ENCODE assay signal across 18 cellular contexts in genomic region chr7:29156798-29157461, GRCh38. TPM values are rescaled to one million over a fixed set of nuclear protein-coding genes. Genes with fewer than 3 reads are reported as not detected.
DNase-seq lines count a peak whose midpoint lies in the region; ATAC-seq and TF ChIP-seq lines count a peak whose summit lies in the region.
"Had no signal": no experiment of that assay in that cellular context is flagged by ENCODE, and none has a peak within 500 bp of the region (broad histone marks: within the 10 kb centered on the region; RNA-seq: fewer than 3 reads in every experiment).

No MANE protein-coding gene starts in this region.

- H3K27me3 Mint-ChIP-seq in activated CD8-positive, alpha-beta T cell treated with anti-CD3 and anti-CD28 coated beads, Interleukin-2, amount 10 ng/mL, durations not matched to agents 7 days and 5 days (ENCODE audit: low read depth): peaks cover 15% of the 10 kb centered on the region
- H3K27me3 Mint-ChIP-seq: activated naive CD8-positive, alpha-beta T cell treated with anti-CD3 and anti-CD28 coated beads, Interleukin-2, amount 10 ng/mL, durations not matched to agents 7 days and 5 days had no signal

- no peak for TF ChIP-seq POLR2A in heart left ventricle (IDR thresholded peaks at IDR 0.05)

- 20 to 23% (median 21%) methylated on average over 5 of the region's 5 CpGs for whole genome bisulfite sequencing in heart left ventricle, 4 donors
- WGBS in thymus: 29% methylated on average over 5 of the region's 5 CpGs

- DNase-seq in heart left ventricle: no peak
- DNase-seq in right atrium auricular region (ENCODE audit: low spot score): no peak
- peak; percentile 41 to 45 for DNase-seq in NCI-H187 (lab: John Stamatoyannopoulos, UW)
- peak; percentile 21 for DNase-seq in activated CD8-positive, alpha-beta T cell treated with anti-CD3 and anti-CD28 coated beads, Interleukin-2, amount 10 ng/mL, durations not matched to agents 7 days and 5 days
- DNase-seq in GM20000 (ENCODE audit: low spot score): no peak
- no peak for DNase-seq in islet precursor cell
- DNase-seq: activated naive CD8-positive, alpha-beta T cell treated with anti-CD3 and anti-CD28 coated beads, Interleukin-2, amount 10 ng/mL, durations not matched to agents 7 days and 5 days; activated T-cell treated with anti-CD3 and anti-CD28 coated beads for 4 hours; DMS153; foreskin keratinocyte; NCI-H510A treated with DMSO at 0.1 percent for 48 hours; RPMI8226; stimulated activated CD4-positive, alpha-beta T cell treated with anti-CD3 and anti-CD28 coated beads, Interleukin-2, amount 100 ng/mL, for 48 hours; T-helper 17 cell; trophoblast cell had no signal

- ATAC-seq in heart left ventricle (peak; percentile 39 to 64 (median 62)), GM18517 (IDR thresholded peaks at IDR 0.05; ENCODE audit: unreplicated experiment) (no peak)
- no peak for ATAC-seq in activated CD8-positive, alpha-beta T cell treated with anti-CD3 and anti-CD28 coated beads, Interleukin-2, amount 10 ng/mL, durations not matched to agents 7 days and 5 days
- ATAC-seq: activated CD4-positive, CD25-positive, alpha-beta regulatory T cell treated with anti-CD3 and anti-CD28 coated beads, Interleukin-2, amount 50 U/mL, for 24 hours; foreskin keratinocyte; T-helper 17 cell had no signal

- H3K4me1 Mint-ChIP-seq in activated CD8-positive, alpha-beta T cell treated with anti-CD3 and anti-CD28 coated beads, Interleukin-2, amount 10 ng/mL, durations not matched to agents 7 days and 5 days (ENCODE audit: low read depth): peaks cover 11% of the 10 kb centered on the region
- H3K4me1 Mint-ChIP-seq: T-helper 17 cell had no signal

- peak overlapping the region; percentile 50 for H3K27ac Mint-ChIP-seq in activated CD8-positive, alpha-beta T cell treated with anti-CD3 and anti-CD28 coated beads, Interleukin-2, amount 10 ng/mL, durations not matched to agents 7 days and 5 days
- H3K27ac Mint-ChIP-seq: activated naive CD8-positive, alpha-beta T cell treated with anti-CD3 and anti-CD28 coated beads, Interleukin-2, amount 10 ng/mL, durations not matched to agents 7 days and 5 days; T-helper 17 cell had no signal

- CTCF ChIA-PET in activated CD8-positive, alpha-beta T cell treated with anti-CD3 and anti-CD28 coated beads, Interleukin-2, amount 10 ng/mL, durations not matched to agents 7 days and 5 days (lab: Charles Lee): interaction anchor here (1.0 to 3.8 kb wide), 10 partner anchors 16 to 251 kb away, joined by 3 to 23 read pairs (median 4); no protein-coding TSS in a partner anchor

- H3K9me3 Mint-ChIP-seq in activated CD8-positive, alpha-beta T cell treated with anti-CD3 and anti-CD28 coated beads, Interleukin-2, amount 10 ng/mL, durations not matched to agents 7 days and 5 days (ENCODE audit: insufficient read depth): no peaks in the 10 kb centered on the region

- H3K36me3 Mint-ChIP-seq in activated CD8-positive, alpha-beta T cell treated with anti-CD3 and anti-CD28 coated beads, Interleukin-2, amount 10 ng/mL, durations not matched to agents 7 days and 5 days (ENCODE audit: low read depth): no peaks in the 10 kb centered on the region
- H3K36me3 Mint-ChIP-seq: activated naive CD8-positive, alpha-beta T cell treated with anti-CD3 and anti-CD28 coated beads, Interleukin-2, amount 10 ng/mL, durations not matched to agents 7 days and 5 days had no signal

- H3K27me3 ChIP-seq in heart left ventricle (no peaks in the 10 kb centered on the region), right atrium auricular region (no peaks in the 10 kb centered on the region), thymus (ENCODE audit: control insufficient read depth, insufficient read depth) (no peaks in the 10 kb centered on the region)

- intact Hi-C loops in heart left ventricle (cut with DNase I): no loop called here

- no peaks in the 10 kb centered on the region for H3K9me3 ChIP-seq in heart left ventricle
- no peaks in the 10 kb centered on the region for H3K9me3 ChIP-seq in right atrium auricular region
- H3K9me3 ChIP-seq in thymus (ENCODE audit: control insufficient read depth): no peaks in the 10 kb centered on the region

- H3K4me1 ChIP-seq in heart left ventricle: peaks cover 0 to 20% (median 8%) of the 10 kb centered on the region in 12 donors
- H3K4me1 ChIP-seq in right atrium auricular region: no peaks in the 10 kb centered on the region
- peaks cover 34% of the 10 kb centered on the region for H3K4me1 ChIP-seq in thymus (ENCODE audit: control insufficient read depth, insufficient read depth, low read length)
- H3K4me1 ChIP-seq: foreskin keratinocyte had no signal

- no peak overlapping the region for H3K4me3 ChIP-seq in heart left ventricle
- H3K4me3 ChIP-seq in right atrium auricular region: no peak overlapping the region
- H3K4me3 ChIP-seq in thymus (ENCODE audit: low read length): no peak overlapping the region

- H3K36me3 ChIP-seq in heart left ventricle: peaks cover 0 to 6% (median 0%) of the 10 kb centered on the region in 9 donors
- H3K36me3 ChIP-seq in right atrium auricular region: no peaks in the 10 kb centered on the region
- no peaks in the 10 kb centered on the region for H3K36me3 ChIP-seq in thymus (ENCODE audit: control insufficient read depth, insufficient read depth)

- TF ChIP-seq CTCF in heart left ventricle (IDR thresholded peaks at IDR 0.05) (no peak), right atrium auricular region (IDR thresholded peaks at IDR 0.05) (no peak), GM20000 (IDR thresholded peaks at IDR 0.05; ENCODE audit: extremely low read depth, missing control alignments) (no peak)

- POLR2A ChIA-PET in activated CD8-positive, alpha-beta T cell treated with anti-CD3 and anti-CD28 coated beads, Interleukin-2, amount 10 ng/mL, durations not matched to agents 7 days and 5 days (lab: Charles Lee): no interaction called here

- no peak overlapping the region for H3K4me3 Mint-ChIP-seq in activated CD8-positive, alpha-beta T cell treated with anti-CD3 and anti-CD28 coated beads, Interleukin-2, amount 10 ng/mL, durations not matched to agents 7 days and 5 days
- H3K4me3 Mint-ChIP-seq: activated naive CD8-positive, alpha-beta T cell treated with anti-CD3 and anti-CD28 coated beads, Interleukin-2, amount 10 ng/mL, durations not matched to agents 7 days and 5 days; T-helper 17 cell had no signal

- H3K27ac ChIP-seq in heart left ventricle: peak overlapping the region in 10 of 12 donors; percentile 8 to 69 (median 49)
- H3K27ac ChIP-seq in right atrium auricular region: no peak overlapping the region
- peak overlapping the region; percentile 79 for H3K27ac ChIP-seq in thymus (ENCODE audit: low read depth)
- H3K27ac ChIP-seq: foreskin keratinocyte had no signal

RNA-seq across cellular contexts. Expression of gene CPVL, which starts 10.6 kb away (rescaled TPM):
- total RNA-seq in heart left ventricle: 100 to 1,000 TPM in 7 of 9 donors, 10 to 100 TPM in 2; 68.8 to 247 (median 138) TPM
- polyA plus RNA-seq in heart left ventricle: 100 to 1,000 TPM; 118 to 134 TPM
- 10 to 100 TPM in 1 of 2 donors, 1 to 10 TPM in 1; 2.7 to 11.8 TPM for total RNA-seq in right atrium auricular region
- total RNA-seq in activated CD8-positive, alpha-beta T cell treated with anti-CD3 and anti-CD28 coated beads, Interleukin-2, amount 10 ng/mL, durations not matched to agents 7 days and 5 days: not detected
- 112 TPM for polyA plus RNA-seq in thymus

RNA-seq across cellular contexts. Expression of gene CHN2, which starts 37.6 kb away (rescaled TPM):
- total RNA-seq in heart left ventricle (10 to 100 TPM; 11.2 to 54.4 (median 33.6) TPM), right atrium auricular region (1 to 10 TPM; 2.7 to 6.6 TPM)
- polyA plus RNA-seq in heart left ventricle (10 to 100 TPM; 13.0 to 47.1 TPM), thymus (6.5 TPM)
- total RNA-seq in activated CD8-positive, alpha-beta T cell treated with anti-CD3 and anti-CD28 coated beads, Interleukin-2, amount 10 ng/mL, durations not matched to agents 7 days and 5 days: 1 to 10 TPM; 8.7 to 9.2 TPM

Comparison
In these comparisons a context has a peak if more than half of its experiments do, and no peak if none do; other contexts are left out.
1. H3K27ac ChIP-seq: peak in heart left ventricle (10 of 12) and thymus (single experiment); none in right atrium auricular region (0 of 2).
2. RNA of gene CPVL, which starts 10.6 kb away (total RNA-seq): 68.8 to 247 TPM in heart left ventricle; 2.7 to 11.8 TPM in right atrium auricular region and not detected in activated CD8-positive, alpha-beta T cell treated with anti-CD3 and anti-CD28 coated beads, Interleukin-2, amount 10 ng/mL, durations not matched to agents 7 days and 5 days; every median in the first group is over 4 times any median in the second.
3. ATAC-seq: peak in heart left ventricle (4 of 4); none in activated CD8-positive, alpha-beta T cell treated with anti-CD3 and anti-CD28 coated beads, Interleukin-2, amount 10 ng/mL, durations not matched to agents 7 days and 5 days (single experiment) and GM18517 (single experiment).
4. DNase-seq: peak in NCI-H187 (2 of 2) and activated CD8-positive, alpha-beta T cell treated with anti-CD3 and anti-CD28 coated beads, Interleukin-2, amount 10 ng/mL, durations not matched to agents 7 days and 5 days (single experiment); none in heart left ventricle (0 of 5), right atrium auricular region (single experiment), GM20000 (single experiment) and islet precursor cell (single experiment).